ENCODE assay signal across 37 cellular contexts in the genomic region with DNA sequence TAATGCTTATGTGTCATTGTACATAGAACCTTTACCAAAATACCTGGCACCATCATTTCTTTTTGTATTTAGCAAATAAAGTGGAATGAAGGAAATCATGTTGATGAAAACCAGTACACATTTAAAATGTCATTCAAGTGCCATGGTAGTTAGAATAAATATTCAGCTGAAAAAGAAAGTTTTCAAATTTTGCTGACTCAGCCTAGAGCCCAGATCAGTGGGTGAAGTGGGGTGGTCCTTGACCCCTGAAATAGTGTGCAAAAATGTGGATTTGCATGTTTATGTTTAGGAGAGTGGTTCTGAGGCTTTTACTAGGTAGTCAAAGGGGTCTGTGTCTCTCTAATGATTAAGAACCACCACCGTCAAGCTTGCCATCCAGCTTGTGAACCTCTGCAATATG.
"Had no signal": no experiment of that assay in that cellular context is flagged by ENCODE, and none has a peak within 500 bp of the region (broad histone marks: within the 10 kb centered on the region; RNA-seq: fewer than 3 reads in every experiment).

No MANE protein-coding gene starts in this region.

- FAIRE-seq: astrocyte, TTC549 had no signal

- H3K27ac Mint-ChIP-seq: activated B cell treated with CpG ODN at 0.5 μM for 24 hours; activated CD4-positive, alpha-beta memory T cell treated with anti-CD3 and anti-CD28 coated beads for 36 hours; activated CD4-positive, alpha-beta T cell treated with anti-CD3 and anti-CD28 coated beads, Interleukin-2, amount 10 ng/mL, durations not matched to agents 24 days and 14 days; activated CD8-positive, alpha-beta T cell treated with anti-CD3 and anti-CD28 coated beads for 36 hours; activated naive CD4-positive, alpha-beta T cell treated with anti-CD3 and anti-CD28 coated beads for 36 hours; activated naive CD4-positive, alpha-beta T cell treated with anti-CD3 and anti-CD28 coated beads, Interleukin-2, amount 50 U/mL, for 72 hours; activated naive CD8-positive, alpha-beta T cell treated with anti-CD3 and anti-CD28 coated beads for 36 hours; activated T-cell treated with anti-CD3 and anti-CD28 coated beads, Interleukin-2, amount 50 U/mL, for 72 hours; activated T-helper 1 cell treated with anti-CD3 and anti-CD28 coated beads, Interleukin-12 subunit alpha, Interleukin-12 subunit beta, Interleukin-2, Interleukin-4 antibody, amounts not matched to agents 30 ng/mL and 10 ng/mL and 1 ng/mL, durations not matched to agents 14 hours and 24 hours and 36 hours; activated T-helper 17 cell treated with anti-CD3 and anti-CD28 coated beads, Interleukin-2, amount 50 U/mL, for 72 hours; T-helper 1 cell treated with Interleukin-12 subunit alpha and Interleukin-12 subunit beta and Interleukin-4 antibody, amounts not matched to agents 30 μg/mL and 1 μg/mL, for 36 hours; T-helper 2 cell treated with Interferon-gamma antibody and Interleukin-4, amounts not matched to agents 5 μg/mL and 100 μg/mL, for 36 hours had no signal

- ATAC-seq: activated CD8-positive, alpha-beta T cell treated with anti-CD3 and anti-CD28 coated beads for 36 hours; activated naive CD4-positive, alpha-beta T cell treated with anti-CD3 and anti-CD28 coated beads, Interleukin-2, amount 50 U/mL, for 72 hours; activated T-cell treated with anti-CD3 and anti-CD28 coated beads, Interleukin-2, amount 50 U/mL, for 4 hours; activated T-cell treated with anti-CD3 and anti-CD28 coated beads, Interleukin-2, amount 50 U/mL, for 72 hours; activated T-helper 17 cell treated with anti-CD3 and anti-CD28 coated beads, Interleukin-2, amount 50 U/mL, for 72 hours; body of pancreas had no signal

- H3K27me3 Mint-ChIP-seq: activated CD4-positive, alpha-beta memory T cell treated with anti-CD3 and anti-CD28 coated beads for 36 hours; activated CD4-positive, alpha-beta T cell treated with anti-CD3 and anti-CD28 coated beads, Interleukin-2, amount 10 ng/mL, durations not matched to agents 24 days and 14 days; activated CD8-positive, alpha-beta T cell treated with anti-CD3 and anti-CD28 coated beads for 36 hours; activated naive CD8-positive, alpha-beta T cell treated with anti-CD3 and anti-CD28 coated beads for 36 hours; activated T-helper 17 cell treated with anti-CD3 and anti-CD28 coated beads, Interleukin-2, amount 50 U/mL, for 72 hours had no signal

- H3K27ac ChIP-seq: adrenal gland, body of pancreas, brain microvascular endothelial cell, breast epithelium, VCaP had no signal

- H3K4me1 Mint-ChIP-seq: activated B cell treated with CpG ODN at 0.5 μM for 24 hours; activated CD4-positive, alpha-beta T cell treated with anti-CD3 and anti-CD28 coated beads, Interleukin-2, amount 10 ng/mL, durations not matched to agents 24 days and 14 days; activated naive CD8-positive, alpha-beta T cell treated with anti-CD3 and anti-CD28 coated beads for 36 hours; activated T-helper 17 cell treated with anti-CD3 and anti-CD28 coated beads, Interleukin-2, amount 50 U/mL, for 72 hours had no signal

- H3K36me3 Mint-ChIP-seq: activated CD4-positive, alpha-beta memory T cell treated with anti-CD3 and anti-CD28 coated beads for 36 hours; activated naive CD4-positive, alpha-beta T cell treated with anti-CD3 and anti-CD28 coated beads, Interleukin-2, amount 50 U/mL, for 72 hours; activated naive CD8-positive, alpha-beta T cell treated with anti-CD3 and anti-CD28 coated beads for 36 hours had no signal

- H3K4me1 ChIP-seq: adrenal gland, body of pancreas, breast epithelium had no signal

- H3K27me3 ChIP-seq: adrenal gland, body of pancreas, brain microvascular endothelial cell, breast epithelium had no signal

- H3K9me3 ChIP-seq: adrenal gland, body of pancreas, breast epithelium had no signal

- H3K36me3 ChIP-seq: adrenal gland, brain microvascular endothelial cell had no signal

- H3K9me3 Mint-ChIP-seq: activated B cell treated with CpG ODN at 0.5 μM for 24 hours; activated CD4-positive, alpha-beta memory T cell treated with anti-CD3 and anti-CD28 coated beads for 36 hours; activated CD4-positive, alpha-beta T cell treated with anti-CD3 and anti-CD28 coated beads, Interleukin-2, amount 10 ng/mL, durations not matched to agents 24 days and 14 days; activated CD8-positive, alpha-beta T cell treated with anti-CD3 and anti-CD28 coated beads for 36 hours; activated naive CD4-positive, alpha-beta T cell treated with anti-CD3 and anti-CD28 coated beads for 36 hours; activated naive CD8-positive, alpha-beta T cell treated with anti-CD3 and anti-CD28 coated beads for 36 hours; activated T-cell treated with anti-CD3 and anti-CD28 coated beads, Interleukin-2, amount 50 U/mL, for 4 hours; activated T-helper 1 cell treated with anti-CD3 and anti-CD28 coated beads, Interleukin-12 subunit alpha, Interleukin-12 subunit beta, Interleukin-2, Interleukin-4 antibody, amounts not matched to agents 30 ng/mL and 10 ng/mL and 1 ng/mL, durations not matched to agents 14 hours and 24 hours and 36 hours; activated T-helper 17 cell treated with anti-CD3 and anti-CD28 coated beads, Interleukin-2, amount 50 U/mL, for 72 hours; T-helper 1 cell treated with Interleukin-12 subunit alpha and Interleukin-12 subunit beta and Interleukin-4 antibody, amounts not matched to agents 30 μg/mL and 1 μg/mL, for 36 hours; T-helper 2 cell treated with Interferon-gamma antibody and Interleukin-4, amounts not matched to agents 5 μg/mL and 100 μg/mL, for 36 hours had no signal

- H3K4me3 Mint-ChIP-seq: activated B cell treated with CpG ODN at 0.5 μM for 24 hours; activated CD4-positive, alpha-beta memory T cell treated with anti-CD3 and anti-CD28 coated beads for 36 hours; activated CD4-positive, alpha-beta T cell treated with anti-CD3 and anti-CD28 coated beads, Interleukin-2, amount 10 ng/mL, durations not matched to agents 24 days and 14 days; activated CD8-positive, alpha-beta T cell treated with anti-CD3 and anti-CD28 coated beads for 36 hours; activated naive CD4-positive, alpha-beta T cell treated with anti-CD3 and anti-CD28 coated beads for 36 hours; activated naive CD8-positive, alpha-beta T cell treated with anti-CD3 and anti-CD28 coated beads for 36 hours; activated T-cell treated with anti-CD3 and anti-CD28 coated beads, Interleukin-2, amount 50 U/mL, for 4 hours; activated T-cell treated with anti-CD3 and anti-CD28 coated beads, Interleukin-2, amount 50 U/mL, for 72 hours; activated T-helper 1 cell treated with anti-CD3 and anti-CD28 coated beads, Interleukin-12 subunit alpha, Interleukin-12 subunit beta, Interleukin-2, Interleukin-4 antibody, amounts not matched to agents 30 ng/mL and 10 ng/mL and 1 ng/mL, durations not matched to agents 14 hours and 24 hours and 36 hours; activated T-helper 17 cell treated with anti-CD3 and anti-CD28 coated beads, Interleukin-2, amount 50 U/mL, for 72 hours; T-helper 1 cell treated with Interleukin-12 subunit alpha and Interleukin-12 subunit beta and Interleukin-4 antibody, amounts not matched to agents 30 μg/mL and 1 μg/mL, for 36 hours; T-helper 2 cell treated with Interferon-gamma antibody and Interleukin-4, amounts not matched to agents 5 μg/mL and 100 μg/mL, for 36 hours had no signal

- DNase-seq: activated B cell treated with CpG ODN at 0.5 μM for 24 hours; activated CD4-positive, alpha-beta memory T cell treated with anti-CD3 and anti-CD28 coated beads for 36 hours; activated CD4-positive, alpha-beta T cell treated with anti-CD3 and anti-CD28 coated beads for 4 hours; activated CD4-positive, alpha-beta T cell treated with anti-CD3 and anti-CD28 coated beads, Interleukin-2, amount 10 ng/mL, durations not matched to agents 24 days and 14 days; activated CD4-positive, alpha-beta T cell treated with anti-CD3 and anti-CD28 coated beads, Interleukin-2, amount 50 U/mL, for 1 hour; activated CD4-positive, alpha-beta T cell treated with anti-CD3 and anti-CD28 coated beads, Interleukin-2, amount 50 U/mL, for 4 hours; activated CD4-positive, CD25-positive, alpha-beta regulatory T cell treated with anti-CD3 and anti-CD28 coated beads, Interleukin-2, amount 50 U/mL, for 72 hours; activated CD8-positive, alpha-beta memory T cell treated with anti-CD3 and anti-CD28 coated beads, Interleukin-2, amount 50 U/mL, for 4 hours; activated CD8-positive, alpha-beta T cell treated with anti-CD3 and anti-CD28 coated beads for 36 hours; activated effector memory CD4-positive, alpha-beta T cell treated with anti-CD3 and anti-CD28 coated beads, Interleukin-2, amount 50 U/mL, for 16 hours; activated gamma-delta T cell treated with Interleukin-2 at 50 U/mL for 16 hours; activated naive CD4-positive, alpha-beta T cell; activated naive CD4-positive, alpha-beta T cell treated with anti-CD3 and anti-CD28 coated beads for 36 hours; activated naive CD4-positive, alpha-beta T cell treated with anti-CD3 and anti-CD28 coated beads, Interleukin-2, amount 50 U/mL, for 16 hours; activated naive CD8-positive, alpha-beta T cell treated with anti-CD3 and anti-CD28 coated beads for 36 hours; activated T-cell treated with anti-CD3 and anti-CD28 coated beads for 4 hours; activated T-cell treated with anti-CD3 and anti-CD28 coated beads, Interleukin-2, amount 50 U/mL, for 1 hour; activated T-cell treated with anti-CD3 and anti-CD28 coated beads, Interleukin-2, amount 50 U/mL, for 4 hours; activated T-cell treated with anti-CD3 and anti-CD28 coated beads, Interleukin-2, amount 50 U/mL, for 72 hours; adrenal gland; amniotic stem cell; aorta; body of pancreas; brain microvascular endothelial cell; central memory CD4-positive, alpha-beta T cell; T-helper 1 cell; T-helper 2 cell; T-helper 9 cell had no signal

- H3K4me3 ChIP-seq: adrenal gland, body of pancreas, breast epithelium had no signal
